ENCODE assay signal across 20 cellular contexts in genomic region chr14:89233184-89233583, GRCh38.
A peak's percentile ranks its signal among the peaks of the same experiment; 100 is the strongest.
DNase-seq lines count a peak whose midpoint lies in the region; ATAC-seq lines count a peak whose summit lies in the region.
"Had no signal": no experiment of that assay in that cellular context is flagged by ENCODE, and none has a peak within 500 bp of the region (broad histone marks: within the 10 kb centered on the region; RNA-seq: fewer than 3 reads in every experiment).

No MANE protein-coding gene starts in this region.

- peak overlapping the region; percentile 52 for H3K27ac Mint-ChIP-seq in activated naive CD8-positive, alpha-beta T cell treated with anti-CD3 and anti-CD28 coated beads, Interleukin-2, amount 50 U/mL, for 24 hours
- H3K27ac Mint-ChIP-seq in activated naive CD8-positive, alpha-beta T cell treated with anti-CD3 and anti-CD28 coated beads for 36 hours: no peak overlapping the region
- peak overlapping the region; percentile 41 for H3K27ac Mint-ChIP-seq in central memory CD8-positive, alpha-beta T cell (ENCODE audit: low read depth)
- peak overlapping the region; percentile 50 for H3K27ac Mint-ChIP-seq in stimulated activated effector memory CD8-positive, alpha-beta T cell treated with anti-CD3 and anti-CD28 coated beads, Interleukin-12 subunit alpha, Interleukin-12 subunit beta, amount 100 ng/mL, for 72 hours
- H3K27ac Mint-ChIP-seq: GM23338 had no signal

- no peaks in the 10 kb centered on the region for H3K27me3 Mint-ChIP-seq in activated naive CD8-positive, alpha-beta T cell treated with anti-CD3 and anti-CD28 coated beads, Interleukin-2, amount 50 U/mL, for 24 hours
- no peaks in the 10 kb centered on the region for H3K27me3 Mint-ChIP-seq in activated naive CD8-positive, alpha-beta T cell treated with anti-CD3 and anti-CD28 coated beads for 36 hours
- no peaks in the 10 kb centered on the region for H3K27me3 Mint-ChIP-seq in central memory CD8-positive, alpha-beta T cell

- peak; percentile 43 for ATAC-seq in activated naive CD8-positive, alpha-beta T cell treated with anti-CD3 and anti-CD28 coated beads, Interleukin-2, amount 50 U/mL, for 24 hours
- no peak for ATAC-seq in central memory CD8-positive, alpha-beta T cell (replicated peaks; ENCODE audit: extremely low read depth, poor library complexity, severe bottlenecking)
- ATAC-seq in stimulated activated effector memory CD8-positive, alpha-beta T cell treated with anti-CD3 and anti-CD28 coated beads, Interleukin-12 subunit alpha, Interleukin-12 subunit beta, amount 100 ng/mL, for 72 hours: peak; percentile 47
- ATAC-seq: GM23338, Panc1 had no signal

- peaks cover 4% of the 10 kb centered on the region for H3K9me3 Mint-ChIP-seq in activated naive CD8-positive, alpha-beta T cell treated with anti-CD3 and anti-CD28 coated beads, Interleukin-2, amount 50 U/mL, for 24 hours
- H3K9me3 Mint-ChIP-seq in activated naive CD8-positive, alpha-beta T cell treated with anti-CD3 and anti-CD28 coated beads for 36 hours: peaks cover 1% of the 10 kb centered on the region
- no peaks in the 10 kb centered on the region for H3K9me3 Mint-ChIP-seq in central memory CD8-positive, alpha-beta T cell
- no peaks in the 10 kb centered on the region for H3K9me3 Mint-ChIP-seq in stimulated activated effector memory CD8-positive, alpha-beta T cell treated with anti-CD3 and anti-CD28 coated beads, Interleukin-12 subunit alpha, Interleukin-12 subunit beta, amount 100 ng/mL, for 72 hours

- H3K36me3 Mint-ChIP-seq in activated naive CD8-positive, alpha-beta T cell treated with anti-CD3 and anti-CD28 coated beads, Interleukin-2, amount 50 U/mL, for 24 hours (ENCODE audit: low read depth): peaks cover 36% of the 10 kb centered on the region
- H3K36me3 Mint-ChIP-seq in activated naive CD8-positive, alpha-beta T cell treated with anti-CD3 and anti-CD28 coated beads for 36 hours: peaks cover 52% of the 10 kb centered on the region
- peaks cover 9% of the 10 kb centered on the region for H3K36me3 Mint-ChIP-seq in central memory CD8-positive, alpha-beta T cell (ENCODE audit: insufficient read depth)
- H3K36me3 Mint-ChIP-seq in stimulated activated effector memory CD8-positive, alpha-beta T cell treated with anti-CD3 and anti-CD28 coated beads, Interleukin-12 subunit alpha, Interleukin-12 subunit beta, amount 100 ng/mL, for 72 hours: peaks cover 6% of the 10 kb centered on the region

- peaks cover 43% of the 10 kb centered on the region for H3K4me1 Mint-ChIP-seq in activated naive CD8-positive, alpha-beta T cell treated with anti-CD3 and anti-CD28 coated beads, Interleukin-2, amount 50 U/mL, for 24 hours
- peaks cover 27% of the 10 kb centered on the region for H3K4me1 Mint-ChIP-seq in activated naive CD8-positive, alpha-beta T cell treated with anti-CD3 and anti-CD28 coated beads for 36 hours
- peaks cover 75% of the 10 kb centered on the region for H3K4me1 Mint-ChIP-seq in central memory CD8-positive, alpha-beta T cell
- H3K4me1 Mint-ChIP-seq in stimulated activated effector memory CD8-positive, alpha-beta T cell treated with anti-CD3 and anti-CD28 coated beads, Interleukin-12 subunit alpha, Interleukin-12 subunit beta, amount 100 ng/mL, for 72 hours: peaks cover 69% of the 10 kb centered on the region

- in situ Hi-C loops in KBM-7 (cut with MboI; ENCODE audit: low pct_unique_long_range_greater_than_20kb, low sequenced_read_pairs): no loop called here

- no peak overlapping the region for H3K4me3 Mint-ChIP-seq in activated naive CD8-positive, alpha-beta T cell treated with anti-CD3 and anti-CD28 coated beads, Interleukin-2, amount 50 U/mL, for 24 hours
- no peak overlapping the region for H3K4me3 Mint-ChIP-seq in activated naive CD8-positive, alpha-beta T cell treated with anti-CD3 and anti-CD28 coated beads for 36 hours
- H3K4me3 Mint-ChIP-seq in central memory CD8-positive, alpha-beta T cell: no peak overlapping the region
- H3K4me3 Mint-ChIP-seq in stimulated activated effector memory CD8-positive, alpha-beta T cell treated with anti-CD3 and anti-CD28 coated beads, Interleukin-12 subunit alpha, Interleukin-12 subunit beta, amount 100 ng/mL, for 72 hours: no peak overlapping the region
- H3K4me3 Mint-ChIP-seq: GM23338 had no signal

- DNase-seq in activated naive CD8-positive, alpha-beta T cell treated with anti-CD3 and anti-CD28 coated beads, Interleukin-2, amount 50 U/mL, for 24 hours: no peak
- no peak for DNase-seq in activated naive CD8-positive, alpha-beta T cell treated with anti-CD3 and anti-CD28 coated beads for 36 hours
- no peak for DNase-seq in central memory CD8-positive, alpha-beta T cell (ENCODE audit: low spot score in 2 of 2)
- DNase-seq in stimulated activated effector memory CD8-positive, alpha-beta T cell treated with anti-CD3 and anti-CD28 coated beads, Interleukin-12 subunit alpha, Interleukin-12 subunit beta, amount 100 ng/mL, for 72 hours (ENCODE audit: low spot score in 2 of 2): no peak
- no peak for DNase-seq in NCI-H2171 (lab: John Stamatoyannopoulos, UW)
- DNase-seq in KBM-7: no peak
- DNase-seq in NK-92 (lab: John Stamatoyannopoulos, UW; ENCODE audit: unreplicated experiment): no peak
- DNase-seq: BE2C; Caco-2; DMS 273 treated with DMSO at 0.1 percent for 48 hours; DND-41; NCI-H1092 treated with DMSO at 0.1 percent for 48 hours; NCI-H1436 treated with DMSO at 0.1 percent for 48 hours; NCI-H1930; NCI-H2227 treated with DMSO at 0.1 percent for 48 hours; NCI-H748 treated with DMSO at 0.1 percent for 48 hours; NK-92 treated with Interleukin-12 subunit alpha and Interleukin-12 subunit beta, amount 100 ng/mL, for 24 hours; SJCRH30 had no signal
